24 cellular contexts compared by ENCODE assay signal in the genomic region with DNA sequence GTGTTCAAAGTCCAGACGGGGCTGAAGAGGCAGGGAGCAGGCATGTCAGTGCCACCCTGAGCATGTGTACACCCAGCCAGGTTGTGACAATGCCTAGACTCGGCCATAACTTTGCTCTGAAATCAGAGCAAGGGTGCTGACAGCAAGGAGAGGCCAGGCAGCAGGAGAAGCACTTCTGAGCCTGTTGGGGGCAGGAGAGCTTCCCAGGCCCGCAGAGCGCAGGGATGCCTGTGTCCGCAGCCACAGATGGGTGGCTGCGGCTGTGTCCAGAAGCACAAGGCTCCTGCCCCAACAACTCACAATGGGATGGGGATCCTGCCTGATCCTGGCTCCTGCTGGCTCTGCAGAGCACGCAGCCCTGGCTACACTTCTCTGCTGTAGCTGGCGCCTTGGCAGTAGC.
DNase-seq lines count a peak whose midpoint lies in the region; ATAC-seq and TF ChIP-seq lines count a peak whose summit lies in the region.
"Had no signal": no experiment of that assay in that cellular context is flagged by ENCODE, and none has a peak within 500 bp of the region (broad histone marks: within the 10 kb centered on the region; RNA-seq: fewer than 3 reads in every experiment).

No MANE protein-coding gene starts in this region.

- no peaks in the 10 kb centered on the region for H3K4me1 Mint-ChIP-seq in H9
- H3K4me1 Mint-ChIP-seq in endodermal cell: peaks cover 2% of the 10 kb centered on the region
- H3K4me1 Mint-ChIP-seq: CD4-positive, alpha-beta memory T cell had no signal

- H2AK5ac ChIP-seq in H9 (ENCODE audit: insufficient read length, low read length) (no peak overlapping the region), mesenchymal stem cell (ENCODE audit: low read length, severe bottlenecking) (no peak overlapping the region)

- H3T11ph ChIP-seq in H9 (ENCODE audit: low read length): no peak overlapping the region

- peak; percentile 54 for DNase-seq in H9
- DNase-seq in endodermal cell: peak; percentile 61
- no peak for DNase-seq in mesenchymal stem cell
- DNase-seq in upper lobe of right lung: no peak
- DNase-seq in COLO829 (ENCODE audit: low spot score): no peak
- DNase-seq in AG08396 (ENCODE audit: low spot score): no peak
- DNase-seq: C1 segment of cervical spinal cord; Caco-2; CD4-positive, alpha-beta memory T cell; GDM1; HCEC 1CT; IMR-90; KG1; MM.1S; NCI-H1048; NCI-H1417; NCI-H1694; NCI-H2029 treated with DMSO at 0.1 percent for 48 hours; NCI-H2227 treated with DMSO at 0.1 percent for 48 hours; NCI-H526 treated with DMSO at 0.1 percent for 48 hours; RPMI8226 had no signal

- H3K27me3 Mint-ChIP-seq in H9 (ENCODE audit: low read depth) (peaks cover 56% of the 10 kb centered on the region), endodermal cell (ENCODE audit: insufficient read depth) (peaks cover 55% of the 10 kb centered on the region)

- no peak overlapping the region for H3K4ac ChIP-seq in H9 (ENCODE audit: low read depth, low read length)
- H3K4ac ChIP-seq in mesenchymal stem cell (ENCODE audit: low read depth in 1 of 2, low read length in 2 of 2): no peak overlapping the region

- H2AFZ ChIP-seq in H9 (ENCODE audit: low read length) (no peak overlapping the region), mesenchymal stem cell (ENCODE audit: low read depth, low read length) (no peak overlapping the region)

- no peak overlapping the region for H4K91ac ChIP-seq in H9 (ENCODE audit: insufficient read length, low read depth, low read length)
- peak overlapping the region; percentile 56 for H4K91ac ChIP-seq in mesenchymal stem cell (ENCODE audit: low read length)

- H2BK15ac ChIP-seq in H9 (ENCODE audit: low read depth, low read length): no peak overlapping the region
- H2BK15ac ChIP-seq in mesenchymal stem cell (ENCODE audit: low read depth, poor library complexity, severe bottlenecking): no peak overlapping the region

- H2BK12ac ChIP-seq in H9 (ENCODE audit: insufficient read length, low read depth, low read length) (no peak overlapping the region), mesenchymal stem cell (ENCODE audit: low read length in 2 of 2) (no peak overlapping the region)

- H3K36me3 ChIP-seq in endodermal cell (ENCODE audit: control insufficient read depth, insufficient read depth, low read length) (no peaks in the 10 kb centered on the region), mesenchymal stem cell (ENCODE audit: control insufficient read depth in 1 of 2, insufficient read depth in 2 of 2, low read depth in 1 of 2, low read length in 2 of 2) (no peaks in the 10 kb centered on the region), upper lobe of right lung (no peaks in the 10 kb centered on the region)

- H3K18ac ChIP-seq in H9 (ENCODE audit: insufficient read length, low read depth, low read length) (no peak overlapping the region), mesenchymal stem cell (ENCODE audit: low read depth in 1 of 2, low read length in 2 of 2) (no peak overlapping the region)

- intact Hi-C loops in upper lobe of right lung (cut with DNase I): no loop called here

- no peak overlapping the region for H2BK120ac ChIP-seq in H9 (ENCODE audit: low read depth, low read length, poor library complexity, severe bottlenecking)
- H2BK120ac ChIP-seq in mesenchymal stem cell (ENCODE audit: low read depth, low read length): no peak overlapping the region

- H2BK20ac ChIP-seq in H9 (ENCODE audit: low read depth, low read length, poor library complexity, severe bottlenecking): no peak overlapping the region

- H3K9me3 ChIP-seq in H9 (ENCODE audit: control insufficient read depth, low read depth, low read length) (no peaks in the 10 kb centered on the region), endodermal cell (ENCODE audit: control insufficient read depth, low read length) (no peaks in the 10 kb centered on the region), mesenchymal stem cell (ENCODE audit: control insufficient read depth, low read length) (no peaks in the 10 kb centered on the region), upper lobe of right lung (no peaks in the 10 kb centered on the region)
- H3K9me3 ChIP-seq: A549, Caco-2 had no signal

- no peak overlapping the region for H3K56ac ChIP-seq in H9 (ENCODE audit: insufficient read length, low read depth, low read length)

- no CpG with 5 or more reads among the region's 8 CpGs for WGBS in H9 (ENCODE audit: extremely low coverage, insufficient read length, low lambda C conversion rate)
- WGBS in endodermal cell (ENCODE audit: insufficient coverage in 1 of 2, insufficient read length in 1 of 2), 2 experiments: 81 to 89% methylated on average over 5 to 8 of the region's 8 CpGs
- 90% methylated on average over 8 of the region's 8 CpGs for WGBS in mesenchymal stem cell

- H3K36me3 Mint-ChIP-seq in H9 (ENCODE audit: insufficient read depth in 1 of 3, low read depth in 3 of 3): no peaks in the 10 kb centered on the region
- H3K36me3 Mint-ChIP-seq in endodermal cell (ENCODE audit: low read depth): no peaks in the 10 kb centered on the region
- H3K36me3 Mint-ChIP-seq: CD4-positive, alpha-beta memory T cell had no signal

- H2BK5ac ChIP-seq in H9 (ENCODE audit: insufficient read length, low read length): no peak overlapping the region
- no peak overlapping the region for H2BK5ac ChIP-seq in mesenchymal stem cell (ENCODE audit: low read depth, low read length, poor library complexity, severe bottlenecking)

- H3K4me3 Mint-ChIP-seq in H9 (no peak overlapping the region), endodermal cell (no peak overlapping the region)
- H3K4me3 Mint-ChIP-seq: CD4-positive, alpha-beta memory T cell had no signal

- no peaks in the 10 kb centered on the region for H3K4me1 ChIP-seq in H9 (ENCODE audit: insufficient read depth, low read length)
- no peaks in the 10 kb centered on the region for H3K4me1 ChIP-seq in endodermal cell (ENCODE audit: control insufficient read depth, insufficient read depth, low read length)
- H3K4me1 ChIP-seq in mesenchymal stem cell (ENCODE audit: control insufficient read depth, insufficient read depth, low read depth, low read length): peaks cover 1% of the 10 kb centered on the region
- H3K4me1 ChIP-seq in upper lobe of right lung: no peaks in the 10 kb centered on the region
- H3K4me1 ChIP-seq: A549, Caco-2 had no signal

- H3K23ac ChIP-seq in H9 (ENCODE audit: insufficient read length, low read depth, low read length) (no peak overlapping the region), mesenchymal stem cell (ENCODE audit: low read length in 2 of 2) (no peak overlapping the region)

- no peak overlapping the region; a peak in 1 of 7 replicates for H3K27ac Mint-ChIP-seq in H9
- H3K27ac Mint-ChIP-seq in endodermal cell: no peak overlapping the region
- H3K27ac Mint-ChIP-seq: CD4-positive, alpha-beta memory T cell had no signal

- H3K4me2 ChIP-seq in H9 (ENCODE audit: insufficient read depth, insufficient read length, low read length): no peak overlapping the region
- H3K4me2 ChIP-seq in mesenchymal stem cell (ENCODE audit: low read length, poor library complexity, severe bottlenecking): no peak overlapping the region
- H3K4me2 ChIP-seq: A549 had no signal

- H3K27ac ChIP-seq in H9 (ENCODE audit: insufficient read length, low read depth, low read length) (no peak overlapping the region), endodermal cell (ENCODE audit: low read depth, low read length) (no peak overlapping the region), mesenchymal stem cell (ENCODE audit: low read length, poor library complexity, severe bottlenecking) (no peak overlapping the region), upper lobe of right lung (no peak overlapping the region)
- H3K27ac ChIP-seq: A549 had no signal

- H3K4me3 ChIP-seq in endodermal cell (ENCODE audit: low read length): no peak overlapping the region
- H3K4me3 ChIP-seq in mesenchymal stem cell (ENCODE audit: insufficient read depth in 1 of 2, low read depth in 1 of 2, low read length in 2 of 2): peak overlapping the region in 1 of 2 experiments; percentile 20
- no peak overlapping the region for H3K4me3 ChIP-seq in upper lobe of right lung
- H3K4me3 ChIP-seq: A549, GM12878 had no signal

- H3K27me3 ChIP-seq in H9 (ENCODE audit: insufficient read depth, low read length) (peaks cover 4% of the 10 kb centered on the region; the same call in 1 of the 2 replicates), endodermal cell (ENCODE audit: control insufficient read depth, insufficient read depth, low read length, poor library complexity, severe bottlenecking) (peaks cover 9% of the 10 kb centered on the region), mesenchymal stem cell (ENCODE audit: control insufficient read depth in 1 of 2, insufficient read depth in 1 of 2, low read length in 2 of 2) (peaks cover 0 to 3% of the 10 kb centered on the region in 2 experiments), upper lobe of right lung (no peaks in the 10 kb centered on the region)

- H3K9me3 Mint-ChIP-seq in H9: no peaks in the 10 kb centered on the region
- no peaks in the 10 kb centered on the region for H3K9me3 Mint-ChIP-seq in endodermal cell

- H3K14ac ChIP-seq in H9 (ENCODE audit: insufficient read depth, low read length) (no peak overlapping the region), mesenchymal stem cell (ENCODE audit: low read length in 2 of 2) (peak overlapping the region in 1 of 2 experiments; percentile 35)

- H4K8ac ChIP-seq in H9 (replicated peaks; ENCODE audit: insufficient read length, low read depth, low read length) (no peak overlapping the region), mesenchymal stem cell (ENCODE audit: low read length) (no peak overlapping the region)

- H3K9ac ChIP-seq in H9 (ENCODE audit: extremely low read depth, insufficient read length, low read length) (no peak overlapping the region), endodermal cell (ENCODE audit: extremely low read depth, low read length, poor library complexity, severe bottlenecking) (no peak overlapping the region), mesenchymal stem cell (ENCODE audit: low read length) (no peak overlapping the region)

- TF ChIP-seq CTCF in H9 (conservative IDR thresholded peaks at IDR 0.05) (peak; percentile 42; the same call in 2 of the 3 replicates), endodermal cell (conservative IDR thresholded peaks at IDR 0.05) (peak; percentile 59), upper lobe of right lung (IDR thresholded peaks at IDR 0.05) (no peak)

- ATAC-seq in upper lobe of right lung: peak; percentile 34
- no peak for ATAC-seq in HG03108 (IDR thresholded peaks at IDR 0.05; ENCODE audit: unreplicated experiment)
- ATAC-seq: A549, GM12878 had no signal

- H3K79me1 ChIP-seq in H9 (ENCODE audit: insufficient read depth, low read depth, low read length, poor library complexity, severe bottlenecking): no peaks in the 10 kb centered on the region
- no peaks in the 10 kb centered on the region for H3K79me1 ChIP-seq in mesenchymal stem cell (replicated peaks; ENCODE audit: low read length, poor library complexity, severe bottlenecking)

- H4K20me1 ChIP-seq in H9 (ENCODE audit: control insufficient read depth, insufficient read depth, insufficient read length): no peaks in the 10 kb centered on the region

- no peaks in the 10 kb centered on the region for H3K79me2 ChIP-seq in H9 (ENCODE audit: insufficient read depth, low read length)

- no peak overlapping the region for H4K5ac ChIP-seq in H9 (ENCODE audit: insufficient read length, low read depth, low read length)

- H3K23me2 ChIP-seq in H9 (ENCODE audit: insufficient read length, low read depth, low read length, poor library complexity, severe bottlenecking): no peaks in the 10 kb centered on the region

Comparison
In these comparisons a context has a peak if more than half of its experiments do, and no peak if none do; other contexts are left out.
1. DNase-seq: peak in H9 (single experiment) and endodermal cell (single experiment); none in mesenchymal stem cell (single experiment), upper lobe of right lung (single experiment), COLO829 (single experiment) and AG08396 (single experiment).